In the genomic region with DNA sequence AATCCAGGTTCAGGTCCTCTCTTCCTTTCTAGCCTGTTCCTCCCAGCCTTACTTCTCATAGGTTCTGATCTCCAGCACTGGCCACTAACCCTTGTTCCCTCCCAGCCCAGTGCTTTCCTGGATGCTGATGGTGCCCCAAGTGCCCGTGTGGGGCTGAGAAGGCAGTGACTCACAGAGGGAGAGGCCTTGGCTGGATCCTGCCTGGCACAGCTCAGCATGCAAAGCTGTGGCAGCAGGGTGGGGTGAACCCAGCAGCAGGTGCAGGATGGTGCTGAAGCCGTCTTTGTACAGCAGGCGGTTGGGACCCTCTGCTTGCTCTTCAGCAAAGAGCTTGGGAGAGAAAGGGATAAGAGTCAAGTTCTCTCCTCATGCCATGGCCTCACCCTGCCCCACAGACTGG, we compare ENCODE assay signal across 1 cellular context.
TF ChIP-seq lines count a peak whose summit lies in the region.

No MANE protein-coding gene starts in this region.

TF ChIP-seq in GM12878, 131 proteins besides CTCF, POLR2A, EP300 and RAD21:
- TF ChIP-seq PML (IDR thresholded peaks at IDR 0.05; ENCODE audit: low read length) (no peak), SREBF2 (IDR thresholded peaks at IDR 0.05; ENCODE audit: low read length) (no peak), BACH1 (IDR thresholded peaks at IDR 0.05; ENCODE audit: borderline replicate concordance) (no peak), RAD51 (IDR thresholded peaks at IDR 0.05) (no peak), JUNB (IDR thresholded peaks at IDR 0.05) (no peak), YY1 (IDR thresholded peaks at IDR 0.05; ENCODE audit: low read depth, low read length) (no peak), MYB (IDR thresholded peaks at IDR 0.05; ENCODE audit: borderline replicate concordance, low read depth, low read length) (no peak), RB1 (IDR thresholded peaks at IDR 0.05; ENCODE audit: borderline replicate concordance) (no peak), SPI1 (IDR thresholded peaks at IDR 0.05; ENCODE audit: borderline replicate concordance, insufficient read depth, low read depth, low read length) (no peak), RFX5 (IDR thresholded peaks at IDR 0.05; ENCODE audit: low read depth, low read length) (no peak), ESRRA (IDR thresholded peaks at IDR 0.05; ENCODE audit: low read length) (no peak)
- TF ChIP-seq, protein P1, sequence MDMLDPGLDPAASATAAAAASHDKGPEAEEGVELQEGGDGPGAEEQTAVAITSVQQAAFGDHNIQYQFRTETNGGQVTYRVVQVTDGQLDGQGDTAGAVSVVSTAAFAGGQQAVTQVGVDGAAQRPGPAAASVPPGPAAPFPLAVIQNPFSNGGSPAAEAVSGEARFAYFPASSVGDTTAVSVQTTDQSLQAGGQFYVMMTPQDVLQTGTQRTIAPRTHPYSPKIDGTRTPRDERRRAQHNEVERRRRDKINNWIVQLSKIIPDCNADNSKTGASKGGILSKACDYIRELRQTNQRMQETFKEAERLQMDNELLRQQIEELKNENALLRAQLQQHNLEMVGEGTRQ (IDR thresholded peaks at IDR 0.05; ENCODE audit: borderline replicate concordance, low read depth, low read length): no peak
- TF ChIP-seq, protein P2, sequence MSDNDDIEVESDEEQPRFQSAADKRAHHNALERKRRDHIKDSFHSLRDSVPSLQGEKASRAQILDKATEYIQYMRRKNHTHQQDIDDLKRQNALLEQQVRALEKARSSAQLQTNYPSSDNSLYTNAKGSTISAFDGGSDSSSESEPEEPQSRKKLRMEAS (IDR thresholded peaks at IDR 0.05; ENCODE audit: low read depth, low read length): no peak
- TF ChIP-seq, protein P3, sequence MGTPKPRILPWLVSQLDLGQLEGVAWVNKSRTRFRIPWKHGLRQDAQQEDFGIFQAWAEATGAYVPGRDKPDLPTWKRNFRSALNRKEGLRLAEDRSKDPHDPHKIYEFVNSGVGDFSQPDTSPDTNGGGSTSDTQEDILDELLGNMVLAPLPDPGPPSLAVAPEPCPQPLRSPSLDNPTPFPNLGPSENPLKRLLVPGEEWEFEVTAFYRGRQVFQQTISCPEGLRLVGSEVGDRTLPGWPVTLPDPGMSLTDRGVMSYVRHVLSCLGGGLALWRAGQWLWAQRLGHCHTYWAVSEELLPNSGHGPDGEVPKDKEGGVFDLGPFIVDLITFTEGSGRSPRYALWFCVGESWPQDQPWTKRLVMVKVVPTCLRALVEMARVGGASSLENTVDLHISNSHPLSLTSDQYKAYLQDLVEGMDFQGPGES (IDR thresholded peaks at IDR 0.05): no peak
